ENCODE assay signal across 1 cellular context in the genomic region with DNA sequence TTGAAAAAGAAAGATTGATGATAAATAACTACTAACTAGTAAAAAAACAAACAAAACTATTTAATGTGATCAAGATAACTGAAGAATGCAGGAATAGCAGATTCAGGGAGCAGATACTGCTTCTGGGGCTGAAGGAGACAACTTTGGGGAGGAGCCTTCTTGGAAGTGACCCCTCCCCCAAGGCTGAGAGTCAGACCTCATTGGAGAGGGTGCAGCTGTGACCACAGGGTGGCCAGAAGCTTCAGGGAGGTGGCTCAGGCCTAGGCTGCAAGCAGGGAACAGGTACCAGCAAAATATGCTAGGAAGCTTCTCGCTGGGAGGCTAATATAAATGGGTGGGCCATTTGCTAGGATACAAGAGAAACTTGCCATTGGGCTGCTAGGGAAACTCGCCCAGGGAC.
TF ChIP-seq lines count a peak whose summit lies in the region.

No MANE protein-coding gene starts in this region.

TF ChIP-seq in K562, 482 proteins besides CTCF, POLR2A, EP300 and RAD21 (continued from another document):
- TF ChIP-seq, protein P1, sequence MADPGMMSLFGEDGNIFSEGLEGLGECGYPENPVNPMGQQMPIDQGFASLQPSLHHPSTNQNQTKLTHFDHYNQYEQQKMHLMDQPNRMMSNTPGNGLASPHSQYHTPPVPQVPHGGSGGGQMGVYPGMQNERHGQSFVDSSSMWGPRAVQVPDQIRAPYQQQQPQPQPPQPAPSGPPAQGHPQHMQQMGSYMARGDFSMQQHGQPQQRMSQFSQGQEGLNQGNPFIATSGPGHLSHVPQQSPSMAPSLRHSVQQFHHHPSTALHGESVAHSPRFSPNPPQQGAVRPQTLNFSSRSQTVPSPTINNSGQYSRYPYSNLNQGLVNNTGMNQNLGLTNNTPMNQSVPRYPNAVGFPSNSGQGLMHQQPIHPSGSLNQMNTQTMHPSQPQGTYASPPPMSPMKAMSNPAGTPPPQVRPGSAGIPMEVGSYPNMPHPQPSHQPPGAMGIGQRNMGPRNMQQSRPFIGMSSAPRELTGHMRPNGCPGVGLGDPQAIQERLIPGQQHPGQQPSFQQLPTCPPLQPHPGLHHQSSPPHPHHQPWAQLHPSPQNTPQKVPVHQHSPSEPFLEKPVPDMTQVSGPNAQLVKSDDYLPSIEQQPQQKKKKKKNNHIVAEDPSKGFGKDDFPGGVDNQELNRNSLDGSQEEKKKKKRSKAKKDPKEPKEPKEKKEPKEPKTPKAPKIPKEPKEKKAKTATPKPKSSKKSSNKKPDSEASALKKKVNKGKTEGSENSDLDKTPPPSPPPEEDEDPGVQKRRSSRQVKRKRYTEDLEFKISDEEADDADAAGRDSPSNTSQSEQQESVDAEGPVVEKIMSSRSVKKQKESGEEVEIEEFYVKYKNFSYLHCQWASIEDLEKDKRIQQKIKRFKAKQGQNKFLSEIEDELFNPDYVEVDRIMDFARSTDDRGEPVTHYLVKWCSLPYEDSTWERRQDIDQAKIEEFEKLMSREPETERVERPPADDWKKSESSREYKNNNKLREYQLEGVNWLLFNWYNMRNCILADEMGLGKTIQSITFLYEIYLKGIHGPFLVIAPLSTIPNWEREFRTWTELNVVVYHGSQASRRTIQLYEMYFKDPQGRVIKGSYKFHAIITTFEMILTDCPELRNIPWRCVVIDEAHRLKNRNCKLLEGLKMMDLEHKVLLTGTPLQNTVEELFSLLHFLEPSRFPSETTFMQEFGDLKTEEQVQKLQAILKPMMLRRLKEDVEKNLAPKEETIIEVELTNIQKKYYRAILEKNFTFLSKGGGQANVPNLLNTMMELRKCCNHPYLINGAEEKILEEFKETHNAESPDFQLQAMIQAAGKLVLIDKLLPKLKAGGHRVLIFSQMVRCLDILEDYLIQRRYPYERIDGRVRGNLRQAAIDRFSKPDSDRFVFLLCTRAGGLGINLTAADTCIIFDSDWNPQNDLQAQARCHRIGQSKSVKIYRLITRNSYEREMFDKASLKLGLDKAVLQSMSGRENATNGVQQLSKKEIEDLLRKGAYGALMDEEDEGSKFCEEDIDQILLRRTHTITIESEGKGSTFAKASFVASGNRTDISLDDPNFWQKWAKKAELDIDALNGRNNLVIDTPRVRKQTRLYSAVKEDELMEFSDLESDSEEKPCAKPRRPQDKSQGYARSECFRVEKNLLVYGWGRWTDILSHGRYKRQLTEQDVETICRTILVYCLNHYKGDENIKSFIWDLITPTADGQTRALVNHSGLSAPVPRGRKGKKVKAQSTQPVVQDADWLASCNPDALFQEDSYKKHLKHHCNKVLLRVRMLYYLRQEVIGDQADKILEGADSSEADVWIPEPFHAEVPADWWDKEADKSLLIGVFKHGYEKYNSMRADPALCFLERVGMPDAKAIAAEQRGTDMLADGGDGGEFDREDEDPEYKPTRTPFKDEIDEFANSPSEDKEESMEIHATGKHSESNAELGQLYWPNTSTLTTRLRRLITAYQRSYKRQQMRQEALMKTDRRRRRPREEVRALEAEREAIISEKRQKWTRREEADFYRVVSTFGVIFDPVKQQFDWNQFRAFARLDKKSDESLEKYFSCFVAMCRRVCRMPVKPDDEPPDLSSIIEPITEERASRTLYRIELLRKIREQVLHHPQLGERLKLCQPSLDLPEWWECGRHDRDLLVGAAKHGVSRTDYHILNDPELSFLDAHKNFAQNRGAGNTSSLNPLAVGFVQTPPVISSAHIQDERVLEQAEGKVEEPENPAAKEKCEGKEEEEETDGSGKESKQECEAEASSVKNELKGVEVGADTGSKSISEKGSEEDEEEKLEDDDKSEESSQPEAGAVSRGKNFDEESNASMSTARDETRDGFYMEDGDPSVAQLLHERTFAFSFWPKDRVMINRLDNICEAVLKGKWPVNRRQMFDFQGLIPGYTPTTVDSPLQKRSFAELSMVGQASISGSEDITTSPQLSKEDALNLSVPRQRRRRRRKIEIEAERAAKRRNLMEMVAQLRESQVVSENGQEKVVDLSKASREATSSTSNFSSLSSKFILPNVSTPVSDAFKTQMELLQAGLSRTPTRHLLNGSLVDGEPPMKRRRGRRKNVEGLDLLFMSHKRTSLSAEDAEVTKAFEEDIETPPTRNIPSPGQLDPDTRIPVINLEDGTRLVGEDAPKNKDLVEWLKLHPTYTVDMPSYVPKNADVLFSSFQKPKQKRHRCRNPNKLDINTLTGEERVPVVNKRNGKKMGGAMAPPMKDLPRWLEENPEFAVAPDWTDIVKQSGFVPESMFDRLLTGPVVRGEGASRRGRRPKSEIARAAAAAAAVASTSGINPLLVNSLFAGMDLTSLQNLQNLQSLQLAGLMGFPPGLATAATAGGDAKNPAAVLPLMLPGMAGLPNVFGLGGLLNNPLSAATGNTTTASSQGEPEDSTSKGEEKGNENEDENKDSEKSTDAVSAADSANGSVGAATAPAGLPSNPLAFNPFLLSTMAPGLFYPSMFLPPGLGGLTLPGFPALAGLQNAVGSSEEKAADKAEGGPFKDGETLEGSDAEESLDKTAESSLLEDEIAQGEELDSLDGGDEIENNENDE (IDR thresholded peaks at IDR 0.05; ENCODE audit: low read depth, low read length), result no peak
- TF ChIP-seq, protein P2, sequence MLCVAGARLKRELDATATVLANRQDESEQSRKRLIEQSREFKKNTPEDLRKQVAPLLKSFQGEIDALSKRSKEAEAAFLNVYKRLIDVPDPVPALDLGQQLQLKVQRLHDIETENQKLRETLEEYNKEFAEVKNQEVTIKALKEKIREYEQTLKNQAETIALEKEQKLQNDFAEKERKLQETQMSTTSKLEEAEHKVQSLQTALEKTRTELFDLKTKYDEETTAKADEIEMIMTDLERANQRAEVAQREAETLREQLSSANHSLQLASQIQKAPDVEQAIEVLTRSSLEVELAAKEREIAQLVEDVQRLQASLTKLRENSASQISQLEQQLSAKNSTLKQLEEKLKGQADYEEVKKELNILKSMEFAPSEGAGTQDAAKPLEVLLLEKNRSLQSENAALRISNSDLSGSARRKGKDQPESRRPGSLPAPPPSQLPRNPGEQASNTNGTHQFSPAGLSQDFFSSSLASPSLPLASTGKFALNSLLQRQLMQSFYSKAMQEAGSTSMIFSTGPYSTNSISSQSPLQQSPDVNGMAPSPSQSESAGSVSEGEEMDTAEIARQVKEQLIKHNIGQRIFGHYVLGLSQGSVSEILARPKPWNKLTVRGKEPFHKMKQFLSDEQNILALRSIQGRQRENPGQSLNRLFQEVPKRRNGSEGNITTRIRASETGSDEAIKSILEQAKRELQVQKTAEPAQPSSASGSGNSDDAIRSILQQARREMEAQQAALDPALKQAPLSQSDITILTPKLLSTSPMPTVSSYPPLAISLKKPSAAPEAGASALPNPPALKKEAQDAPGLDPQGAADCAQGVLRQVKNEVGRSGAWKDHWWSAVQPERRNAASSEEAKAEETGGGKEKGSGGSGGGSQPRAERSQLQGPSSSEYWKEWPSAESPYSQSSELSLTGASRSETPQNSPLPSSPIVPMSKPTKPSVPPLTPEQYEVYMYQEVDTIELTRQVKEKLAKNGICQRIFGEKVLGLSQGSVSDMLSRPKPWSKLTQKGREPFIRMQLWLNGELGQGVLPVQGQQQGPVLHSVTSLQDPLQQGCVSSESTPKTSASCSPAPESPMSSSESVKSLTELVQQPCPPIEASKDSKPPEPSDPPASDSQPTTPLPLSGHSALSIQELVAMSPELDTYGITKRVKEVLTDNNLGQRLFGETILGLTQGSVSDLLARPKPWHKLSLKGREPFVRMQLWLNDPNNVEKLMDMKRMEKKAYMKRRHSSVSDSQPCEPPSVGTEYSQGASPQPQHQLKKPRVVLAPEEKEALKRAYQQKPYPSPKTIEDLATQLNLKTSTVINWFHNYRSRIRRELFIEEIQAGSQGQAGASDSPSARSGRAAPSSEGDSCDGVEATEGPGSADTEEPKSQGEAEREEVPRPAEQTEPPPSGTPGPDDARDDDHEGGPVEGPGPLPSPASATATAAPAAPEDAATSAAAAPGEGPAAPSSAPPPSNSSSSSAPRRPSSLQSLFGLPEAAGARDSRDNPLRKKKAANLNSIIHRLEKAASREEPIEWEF (CRISPR knock-in tag; IDR thresholded peaks at IDR 0.05), result no peak
- TF ChIP-seq CBX3 (IDR thresholded peaks at IDR 0.05; ENCODE audit: borderline replicate concordance in 1 of 2, low read length in 2 of 2), result 0 out of 3 replicates have a peak, but pooled peaks of 1 of the 2 experiments have one; percentile 17
- no peak for TF ChIP-seq ZKSCAN3 (CRISPR knock-in tag; IDR thresholded peaks at IDR 0.05)
- no peak for TF ChIP-seq PHB (CRISPR knock-in tag; IDR thresholded peaks at IDR 0.05)
- no peak for TF ChIP-seq NFATC3 (IDR thresholded peaks at IDR 0.05)
- TF ChIP-seq, protein P3, sequence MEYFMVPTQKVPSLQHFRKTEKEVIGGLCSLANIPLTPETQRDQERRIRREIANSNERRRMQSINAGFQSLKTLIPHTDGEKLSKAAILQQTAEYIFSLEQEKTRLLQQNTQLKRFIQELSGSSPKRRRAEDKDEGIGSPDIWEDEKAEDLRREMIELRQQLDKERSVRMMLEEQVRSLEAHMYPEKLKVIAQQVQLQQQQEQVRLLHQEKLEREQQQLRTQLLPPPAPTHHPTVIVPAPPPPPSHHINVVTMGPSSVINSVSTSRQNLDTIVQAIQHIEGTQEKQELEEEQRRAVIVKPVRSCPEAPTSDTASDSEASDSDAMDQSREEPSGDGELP (CRISPR knock-in tag; IDR thresholded peaks at IDR 0.05; ENCODE audit: borderline replicate concordance), result 0 out of 2 replicates have a peak, but pooled peaks have one; percentile 19
- TF ChIP-seq, protein P4, sequence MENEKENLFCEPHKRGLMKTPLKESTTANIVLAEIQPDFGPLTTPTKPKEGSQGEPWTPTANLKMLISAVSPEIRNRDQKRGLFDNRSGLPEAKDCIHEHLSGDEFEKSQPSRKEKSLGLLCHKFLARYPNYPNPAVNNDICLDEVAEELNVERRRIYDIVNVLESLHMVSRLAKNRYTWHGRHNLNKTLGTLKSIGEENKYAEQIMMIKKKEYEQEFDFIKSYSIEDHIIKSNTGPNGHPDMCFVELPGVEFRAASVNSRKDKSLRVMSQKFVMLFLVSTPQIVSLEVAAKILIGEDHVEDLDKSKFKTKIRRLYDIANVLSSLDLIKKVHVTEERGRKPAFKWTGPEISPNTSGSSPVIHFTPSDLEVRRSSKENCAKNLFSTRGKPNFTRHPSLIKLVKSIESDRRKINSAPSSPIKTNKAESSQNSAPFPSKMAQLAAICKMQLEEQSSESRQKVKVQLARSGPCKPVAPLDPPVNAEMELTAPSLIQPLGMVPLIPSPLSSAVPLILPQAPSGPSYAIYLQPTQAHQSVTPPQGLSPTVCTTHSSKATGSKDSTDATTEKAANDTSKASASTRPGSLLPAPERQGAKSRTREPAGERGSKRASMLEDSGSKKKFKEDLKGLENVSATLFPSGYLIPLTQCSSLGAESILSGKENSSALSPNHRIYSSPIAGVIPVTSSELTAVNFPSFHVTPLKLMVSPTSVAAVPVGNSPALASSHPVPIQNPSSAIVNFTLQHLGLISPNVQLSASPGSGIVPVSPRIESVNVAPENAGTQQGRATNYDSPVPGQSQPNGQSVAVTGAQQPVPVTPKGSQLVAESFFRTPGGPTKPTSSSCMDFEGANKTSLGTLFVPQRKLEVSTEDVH (IDR thresholded peaks at IDR 0.05; ENCODE audit: low read depth, partially characterized antibody), result no peak
- peak; percentile 40; the same call in 1 of the 2 replicates for TF ChIP-seq GTF2E2 (tag; IDR thresholded peaks at IDR 0.05)
TF ChIP-seq in K562: peak in this region for 6.
